In the genomic region with DNA sequence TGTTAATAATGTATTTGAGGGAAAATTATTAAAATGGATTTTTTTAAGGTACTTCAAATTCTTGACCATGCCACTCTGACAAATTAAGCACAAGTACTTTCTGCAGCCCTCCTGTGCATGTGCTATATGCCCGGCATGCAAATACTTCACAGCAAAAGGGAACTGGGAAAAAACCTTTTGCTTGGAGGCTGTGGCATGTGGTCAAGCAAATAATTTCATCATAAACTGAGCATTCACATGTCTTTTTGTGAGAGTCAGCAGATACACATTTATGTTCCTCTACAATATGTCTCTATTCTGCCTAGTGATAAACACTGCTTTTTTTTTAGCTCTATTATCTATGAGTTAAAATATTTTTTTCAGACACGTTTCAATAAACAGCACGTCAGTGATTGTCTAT, we compare ENCODE assay signal across 18 cellular contexts. TPM values are rescaled to one million over a fixed set of nuclear protein-coding genes. Genes with fewer than 3 reads are reported as not detected.
DNase-seq lines count a peak whose midpoint lies in the region; ATAC-seq, FAIRE-seq and TF ChIP-seq lines count a peak whose summit lies in the region.
"Had no signal": no experiment of that assay in that cellular context is flagged by ENCODE, and none has a peak within 500 bp of the region (broad histone marks: within the 10 kb centered on the region; RNA-seq: fewer than 3 reads in every experiment).

No MANE protein-coding gene starts in this region.

- no peak for TF ChIP-seq POLR2A in spleen (IDR thresholded peaks at IDR 0.05)

- no peak overlapping the region for H3K4me3 ChIP-seq in mammary epithelial cell (replicated peaks in 1 of 3; ENCODE audit: insufficient read depth in 1 of 3, low read depth in 2 of 3, low read length in 3 of 3)
- no peak overlapping the region for H3K4me3 ChIP-seq in HL-60 (replicated peaks; ENCODE audit: insufficient read depth, low read length)
- H3K4me3 ChIP-seq in bronchial epithelial cell (ENCODE audit: low read depth, low read length), result no peak overlapping the region
- no peak overlapping the region for H3K4me3 ChIP-seq in spleen
- H3K4me3 ChIP-seq in GM23248, result no peak overlapping the region
- no peak overlapping the region for H3K4me3 ChIP-seq in colonic mucosa
- H3K4me3 ChIP-seq: esophagus muscularis mucosa, pancreas, tibial nerve had no signal

- H3K27ac ChIP-seq in mammary epithelial cell (ENCODE audit: insufficient read depth, low read depth, low read length) (no peak overlapping the region), HL-60 (replicated peaks) (peak overlapping the region; percentile 40), spleen (peak overlapping the region in 5 of 8 donors; percentile 49 to 72 (median 70)), GM23248 (no peak overlapping the region), colonic mucosa (no peak overlapping the region)
- H3K27ac ChIP-seq: WERI-Rb-1 had no signal

- no TSS peak for BruUV-seq in mammary epithelial cell (replicated peaks; lab: Mats Ljungman, UMichigan)
- no TSS peak for BruUV-seq in MCF 10A (replicated peaks; lab: Mats Ljungman, UMichigan)

- no peaks in the 10 kb centered on the region for H3K79me2 ChIP-seq in mammary epithelial cell (ENCODE audit: insufficient read depth, low read length)
- no peaks in the 10 kb centered on the region for H3K79me2 ChIP-seq in GM23248 (ENCODE audit: insufficient read depth)

- WGBS in mammary epithelial cell (ENCODE audit: low coverage, missing lambda C conversion rate), result 47% methylated on average over 1 of the region's 3 CpGs
- WGBS in spleen, 5 donors, result 54 to 67% (median 57%) methylated on average over 3 of the region's 3 CpGs
- WGBS in GM23248 (ENCODE audit: low coverage in 1 of 2, low lambda C conversion rate in 2 of 2, missing lambda C conversion rate in 2 of 2), 2 experiments, result 93 to 98% methylated on average over 3 of the region's 3 CpGs

- peaks cover 23% of the 10 kb centered on the region for H3K9me3 Mint-ChIP-seq in MCF 10A (ENCODE audit: unreplicated experiment)

- peaks cover 5% of the 10 kb centered on the region for H3K4me1 ChIP-seq in mammary epithelial cell (ENCODE audit: insufficient read depth, low read length)
- peaks cover 0 to 8% (median 0%) of the 10 kb centered on the region in 6 donors for H3K4me1 ChIP-seq in spleen
- H3K4me1 ChIP-seq in GM23248 (ENCODE audit: insufficient read depth), result peaks cover 21% of the 10 kb centered on the region
- no peaks in the 10 kb centered on the region for H3K4me1 ChIP-seq in colonic mucosa
- H3K4me1 ChIP-seq: pancreas had no signal

- no peaks in the 10 kb centered on the region for H3K4me1 Mint-ChIP-seq in MCF 10A (ENCODE audit: insufficient read depth, unreplicated experiment)

- H3K36me3 ChIP-seq in mammary epithelial cell (ENCODE audit: insufficient read depth, low read length) (no peaks in the 10 kb centered on the region), bronchial epithelial cell (ENCODE audit: control insufficient read depth, insufficient read depth, low read length) (no peaks in the 10 kb centered on the region), spleen (no peaks in the 10 kb centered on the region), GM23248 (ENCODE audit: low read depth) (no peaks in the 10 kb centered on the region), colonic mucosa (no peaks in the 10 kb centered on the region)
- H3K36me3 ChIP-seq: esophagus muscularis mucosa, pancreas, tibial nerve, WERI-Rb-1 had no signal

- H3K4me3 Mint-ChIP-seq in MCF 10A (ENCODE audit: unreplicated experiment), result no peak overlapping the region
- H3K4me3 Mint-ChIP-seq: brain had no signal

- no peak for TF ChIP-seq CTCF in mammary epithelial cell (conservative IDR thresholded peaks at IDR 0.05 in 1 of 2, IDR thresholded peaks at IDR 0.05 in 1 of 2; ENCODE audit: extremely low read depth in 1 of 2, insufficient read depth in 1 of 2, low read depth in 1 of 2, low read length in 2 of 2)
- TF ChIP-seq CTCF in MCF 10A (IDR thresholded peaks at IDR 0.05; ENCODE audit: unreplicated experiment), result no peak
- TF ChIP-seq CTCF in HL-60 (IDR thresholded peaks at IDR 0.05; ENCODE audit: insufficient read depth, low read length), result no peak
- TF ChIP-seq CTCF in bronchial epithelial cell (IDR thresholded peaks at IDR 0.05; ENCODE audit: insufficient read depth, low read length, severe bottlenecking), result no peak
- TF ChIP-seq CTCF in spleen (IDR thresholded peaks at IDR 0.05 in 8 of 11, conservative IDR thresholded peaks at IDR 0.05 in 3 of 11), result no peak
- TF ChIP-seq CTCF in colonic mucosa (IDR thresholded peaks at IDR 0.05), result no peak

- H3K9me2 ChIP-seq in GM23248 (ENCODE audit: insufficient read depth), result no peaks in the 10 kb centered on the region

- no peak for ATAC-seq in GM21723 (IDR thresholded peaks at IDR 0.05; ENCODE audit: unreplicated experiment)
- ATAC-seq: Panc1 had no signal

- H4K20me1 ChIP-seq in mammary epithelial cell (ENCODE audit: insufficient read depth, low read length) (no peaks in the 10 kb centered on the region), GM23248 (ENCODE audit: insufficient read depth) (no peaks in the 10 kb centered on the region)

- DNase-seq in mammary epithelial cell (peak; percentile 26), MCF 10A (ENCODE audit: unreplicated experiment) (no peak), HL-60 (ENCODE audit: low read depth in 1 of 2, low spot score in 1 of 2) (peak; percentile 72 to 82), bronchial epithelial cell (ENCODE audit: low read depth) (peak; percentile 20), spleen (no peak), GM23248 (no peak), colonic mucosa (no peak)
- DNase-seq: 8988T; activated T-cell treated with anti-CD3 and anti-CD28 coated beads, Interleukin-2, amount 50 U/mL, for 48 hours; left cardiac atrium; NCI-H2081; pancreas; WERI-Rb-1 had no signal

- in situ Hi-C loops in mammary epithelial cell (cut with MboI; ENCODE audit: low sequenced_read_pairs in 2 of 2), result no loop called here
- in situ Hi-C loops in GM23248 (cut with MboI), result no loop called here

- intact Hi-C loops in mammary epithelial cell (cut with micrococcal nuclease) (loop anchor here (5.0 kb wide), 1 partner anchor 774 kb away; no protein-coding TSS in a partner anchor), MCF 10A (cut with micrococcal nuclease) (loop anchor here (5.0 kb wide), 1 partner anchor 271 kb away; no protein-coding TSS in a partner anchor), spleen (cut with DNase I; ENCODE audit: low total_unique reads) (no loop called here), colonic mucosa (cut with DNase I) (no loop called here)

- H3K27me3 Mint-ChIP-seq in MCF 10A (ENCODE audit: insufficient read depth, unreplicated experiment), result no peaks in the 10 kb centered on the region

- peaks cover 17% of the 10 kb centered on the region; the same call in 1 of the 2 replicates for H3F3A ChIP-seq in GM23248 (ENCODE audit: insufficient read depth)

- H3K27me3 ChIP-seq in mammary epithelial cell (ENCODE audit: insufficient read depth, low read length) (no peaks in the 10 kb centered on the region), HL-60 (ENCODE audit: insufficient read depth, poor library complexity, severe bottlenecking) (no peaks in the 10 kb centered on the region), bronchial epithelial cell (ENCODE audit: control insufficient read depth, insufficient read depth, low read length) (no peaks in the 10 kb centered on the region), spleen (replicated peaks in 1 of 7) (no peaks in the 10 kb centered on the region), GM23248 (replicated peaks; ENCODE audit: insufficient read depth) (no peaks in the 10 kb centered on the region), colonic mucosa (no peaks in the 10 kb centered on the region)
- H3K27me3 ChIP-seq: esophagus muscularis mucosa, pancreas, tibial nerve had no signal

- POLR2A ChIA-PET in MCF 10A (lab: Yijun Ruan, JAX), result no interaction called here

- H2AFZ ChIP-seq in mammary epithelial cell (ENCODE audit: low read depth, low read length), result no peak overlapping the region
- H2AFZ ChIP-seq in GM23248, result no peak overlapping the region

- H3K4me2 ChIP-seq in mammary epithelial cell (ENCODE audit: insufficient read depth, low read depth, low read length), result no peak overlapping the region
- H3K4me2 ChIP-seq in GM23248 (ENCODE audit: unreplicated experiment), result no peak overlapping the region

- no peak overlapping the region for H3K27ac Mint-ChIP-seq in MCF 10A (ENCODE audit: low read depth, unreplicated experiment)

- no peak for FAIRE-seq in bronchial epithelial cell (lab: Jason Lieb, UNC)
- FAIRE-seq: pancreas had no signal

- dilution Hi-C loops in mammary epithelial cell (cut with HindIII; ENCODE audit: low sequenced_read_pairs), result no loop called here

- CTCF ChIA-PET in mammary epithelial cell (lab: Charles Lee; ENCODE audit: low non-redundant PET) (no interaction called here), MCF 10A (lab: Yijun Ruan, JAX) (interaction anchor here (0.5 to 2.0 kb wide), 7 partner anchors 9 to 862 kb away, joined by 3 to 7 read pairs (median 3); no protein-coding TSS in a partner anchor)

- H3K36me3 Mint-ChIP-seq in MCF 10A (ENCODE audit: insufficient read depth, unreplicated experiment), result no peaks in the 10 kb centered on the region

- H3K9ac ChIP-seq in mammary epithelial cell (ENCODE audit: insufficient read depth, low read length), result no peak overlapping the region
- H3K9ac ChIP-seq in GM23248, result no peak overlapping the region
- H3K9ac ChIP-seq in colonic mucosa (ENCODE audit: low read depth in 2 of 2, low read length in 2 of 2), result no peak overlapping the region

- no peaks in the 10 kb centered on the region for H3K9me3 ChIP-seq in mammary epithelial cell (replicated peaks; ENCODE audit: insufficient read depth, low read length)
- peaks cover 0 to 27% (median 21%) of the 10 kb centered on the region in 8 donors for H3K9me3 ChIP-seq in spleen
- no peaks in the 10 kb centered on the region for H3K9me3 ChIP-seq in GM23248 (ENCODE audit: low read depth)
- H3K9me3 ChIP-seq in colonic mucosa, result no peaks in the 10 kb centered on the region
- H3K9me3 ChIP-seq: pancreas had no signal

RNA-seq across cellular contexts. Expression of a gene that starts 53.7 kb away (rescaled TPM):
- total RNA-seq in mammary epithelial cell (10 to 100 TPM in 1 of 2 donors, under 1 TPM in 1; 0.83 to 12.8 TPM), MCF 10A (2022) (1.5 and 3.2 TPM in 2 replicates), bronchial epithelial cell (57.7 and 60.3 TPM in 2 replicates), spleen (10 to 100 TPM; 12.6 to 48.5 (median 37.0) TPM), colonic mucosa (10 to 100 TPM in 1 of 2 donors, 1 to 10 TPM in 1; 1.7 to 14.2 TPM)
- polyA plus RNA-seq in mammary epithelial cell (6.9 TPM), spleen (1 to 10 TPM; 1.1 to 1.2 (median 1.2) TPM), GM23248 (2016; fragmentation: Nextera tagmentation; extraction: Ambion mirVana) (24.5 and 25.3 TPM in 2 replicates)
- polyA minus RNA-seq in mammary epithelial cell, result 26.9 TPM
- total RNA-seq in GM23248 (2014; rRNA removed; shearing (Covaris generic)), result 36.5 and 48.4 TPM in 2 replicates

Comparison
In these comparisons a context has a peak if more than half of its experiments do, and no peak if none do; other contexts are left out.
1. DNase-seq: peak in mammary epithelial cell (single experiment), HL-60 (2 of 2) and bronchial epithelial cell (single experiment); none in MCF 10A (single experiment), spleen (single experiment), GM23248 (single experiment) and colonic mucosa (single experiment).
2. H3K27ac ChIP-seq: peak in HL-60 (single experiment) and spleen (5 of 8); none in mammary epithelial cell (single experiment), GM23248 (single experiment) and colonic mucosa (single experiment).
3. intact Hi-C loops: an anchor here in mammary epithelial cell (5.0 kb wide) and MCF 10A (5.0 kb wide); none called in spleen and colonic mucosa.